Comparison of ENCODE assay signal across 15 cellular contexts in the genomic region with DNA sequence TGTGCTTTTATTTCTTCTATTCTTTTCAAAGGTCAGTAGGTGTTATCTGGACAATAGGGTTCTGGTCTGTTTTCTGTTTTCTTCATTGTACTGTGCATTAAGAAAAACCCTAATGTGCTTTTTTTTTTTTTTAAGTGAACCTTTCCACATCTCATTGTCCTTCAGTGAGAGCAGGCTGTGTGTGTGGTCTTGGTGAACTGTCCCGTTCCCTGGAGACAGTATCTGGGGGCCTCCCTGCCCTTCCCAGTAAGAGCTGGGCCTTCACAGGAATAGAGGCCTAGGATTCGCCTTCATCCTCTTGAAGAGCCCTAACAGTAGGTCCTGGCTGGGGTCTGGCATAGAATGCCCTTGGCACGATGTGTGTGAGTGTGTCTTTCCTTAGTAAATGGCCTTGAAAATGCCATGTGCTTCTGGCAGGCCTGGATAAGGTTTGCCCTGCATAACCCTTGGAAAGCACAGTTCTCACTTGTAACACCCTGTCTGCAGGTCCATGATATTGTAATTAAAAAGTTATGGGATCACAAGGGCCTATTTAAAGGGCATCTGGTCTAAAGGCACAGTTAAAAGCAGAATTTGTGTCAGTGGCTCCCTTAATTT.
DNase-seq lines count a peak whose midpoint lies in the region; ATAC-seq and TF ChIP-seq lines count a peak whose summit lies in the region.
"Had no signal": no experiment of that assay in that cellular context is flagged by ENCODE, and none has a peak within 500 bp of the region (broad histone marks: within the 10 kb centered on the region; RNA-seq: fewer than 3 reads in every experiment).

No MANE protein-coding gene starts in this region.

- H3K4me3 ChIP-seq in BLaER1 (no peak overlapping the region), body of pancreas (no peak overlapping the region), psoas muscle (no peak overlapping the region)
- H3K4me3 ChIP-seq: mucosa of descending colon had no signal

- 0 out of 2 replicates have a peak overlapping the region, but pooled peaks have one; percentile 5 for H3K4me2 ChIP-seq in BLaER1

- H3K4me1 ChIP-seq in BLaER1: peaks cover 74% of the 10 kb centered on the region
- peaks cover 72% of the 10 kb centered on the region for H3K4me1 ChIP-seq in body of pancreas
- H3K4me1 ChIP-seq in psoas muscle: peaks cover 65% of the 10 kb centered on the region

- 26 to 27% methylated on average over 3 of the region's 3 CpGs for WGBS in body of pancreas, 2 donors
- WGBS in psoas muscle, 3 donors: 41 to 70% (median 52%) methylated on average over 3 of the region's 3 CpGs

- TF ChIP-seq POLR2A in body of pancreas (IDR thresholded peaks at IDR 0.05): no peak

- ATAC-seq in body of pancreas: peak; percentile 43
- peak; percentile 73 for ATAC-seq in left ventricle myocardium superior
- ATAC-seq in psoas muscle: peak in 1 of 4 donors; percentile 22
- no peak for ATAC-seq in GM19023 (IDR thresholded peaks at IDR 0.05; ENCODE audit: unreplicated experiment)
- no peak for ATAC-seq in HG02852 (IDR thresholded peaks at IDR 0.05; ENCODE audit: unreplicated experiment)
- ATAC-seq: effector memory CD8-positive, alpha-beta T cell; HepG2; mucosa of descending colon had no signal

- peak in 2 of 7 experiments; percentile 10 to 12 for TF ChIP-seq CTCF in body of pancreas (IDR thresholded peaks at IDR 0.05)
- no peak for TF ChIP-seq CTCF in psoas muscle (IDR thresholded peaks at IDR 0.05)

- H3K27me3 ChIP-seq in BLaER1 (no peaks in the 10 kb centered on the region), body of pancreas (no peaks in the 10 kb centered on the region), psoas muscle (ENCODE audit: insufficient read depth in 3 of 3, low read length in 2 of 3) (no peaks in the 10 kb centered on the region)

- DNase-seq in body of pancreas (peak; percentile 58 to 74 (median 68)), left ventricle myocardium superior (peak; percentile 50), psoas muscle (no peak), DMS153 (lab: John Stamatoyannopoulos, UW) (no peak), NCI-H1930 (lab: John Stamatoyannopoulos, UW) (no peak)
- DNase-seq: effector memory CD8-positive, alpha-beta T cell; HCEC 1CT; mucosa of descending colon; NCI-H1436; NCI-H526; RPMI8226 had no signal

- no peak overlapping the region for H3K9ac ChIP-seq in BLaER1

- 0 out of 2 replicates have a peak overlapping the region, but pooled peaks have one; percentile 32 for H3K27ac ChIP-seq in BLaER1
- H3K27ac ChIP-seq in body of pancreas: peak overlapping the region; percentile 26 to 87 (median 86)
- H3K27ac ChIP-seq in psoas muscle: peak overlapping the region; percentile 76

- H4K20me1 ChIP-seq in BLaER1: peaks cover 100% of the 10 kb centered on the region

- peaks cover 47% of the 10 kb centered on the region for H3K36me3 ChIP-seq in BLaER1
- no peaks in the 10 kb centered on the region for H3K36me3 ChIP-seq in body of pancreas (replicated peaks in 1 of 2; ENCODE audit: insufficient read depth in 1 of 2, low read depth in 2 of 2)
- H3K36me3 ChIP-seq in psoas muscle (ENCODE audit: insufficient read depth in 1 of 2, low read depth in 1 of 2): no peaks in the 10 kb centered on the region

- H3K9me3 ChIP-seq in BLaER1 (peaks cover 21% of the 10 kb centered on the region), body of pancreas (no peaks in the 10 kb centered on the region), psoas muscle (no peaks in the 10 kb centered on the region)
- H3K9me3 ChIP-seq: mucosa of descending colon had no signal

- intact Hi-C loops in body of pancreas (cut with DNase I) (no loop called here), left ventricle myocardium superior (cut with micrococcal nuclease) (loop anchor here (10.0 kb wide), 1 partner anchor 55 kb away; no protein-coding TSS in a partner anchor), psoas muscle (cut with DNase I) (no loop called here)

Comparison
In these comparisons a context has a peak if more than half of its experiments do, and no peak if none do; other contexts are left out.
1. H3K27ac ChIP-seq: peak in every context shown above with its lines; median percentile 86 in body of pancreas; 76 in psoas muscle; 32 in BLaER1.
2. ATAC-seq: peak in body of pancreas (single experiment) and left ventricle myocardium superior (single experiment); none in GM19023 (single experiment) and HG02852 (single experiment).
3. DNase-seq: peak in body of pancreas (4 of 4) and left ventricle myocardium superior (single experiment); none in psoas muscle (0 of 2), DMS153 (single experiment) and NCI-H1930 (0 of 2).